In the genomic region with DNA sequence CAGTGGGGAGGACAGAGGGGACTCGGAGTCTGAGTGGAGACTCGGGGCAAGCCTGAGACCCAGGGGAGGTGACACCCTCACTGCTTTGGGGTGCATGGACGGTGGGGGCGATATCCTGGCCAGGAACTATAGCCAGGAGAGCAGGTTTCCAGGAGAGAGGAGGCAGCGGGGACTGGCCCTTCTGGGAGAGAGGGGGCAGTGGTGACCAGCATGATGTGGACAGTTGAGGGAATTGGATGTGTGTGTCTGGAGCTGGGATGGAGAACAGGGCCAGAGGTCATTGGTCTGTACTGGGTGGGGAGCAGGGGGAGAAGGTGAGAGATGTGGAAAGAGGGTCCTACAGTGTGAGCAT, we compare ENCODE assay signal across 24 cellular contexts.
A peak's percentile ranks its signal among the peaks of the same experiment; 100 is the strongest.
DNase-seq lines count a peak whose midpoint lies in the region; ATAC-seq and TF ChIP-seq lines count a peak whose summit lies in the region.
"Had no signal": no experiment of that assay in that cellular context is flagged by ENCODE, and none has a peak within 500 bp of the region (broad histone marks: within the 10 kb centered on the region; RNA-seq: fewer than 3 reads in every experiment).

No MANE protein-coding gene starts in this region.

- H3K4me1 ChIP-seq in neural progenitor cell = no peaks in the 10 kb centered on the region
- peaks cover 7% of the 10 kb centered on the region for H3K4me1 ChIP-seq in suprapubic skin
- H3K4me1 ChIP-seq in psoas muscle = no peaks in the 10 kb centered on the region

- H3K36me3 Mint-ChIP-seq in neural progenitor cell = no peaks in the 10 kb centered on the region

- H3K9ac ChIP-seq in neural progenitor cell = no peak overlapping the region
- H3K9ac ChIP-seq: GM23248 had no signal

- no peak overlapping the region for H2AFZ ChIP-seq in neural progenitor cell (replicated peaks)
- H2AFZ ChIP-seq: GM23248 had no signal

- ATAC-seq in left ventricle myocardium superior (no peak), psoas muscle (no peak), GM21717 (IDR thresholded peaks at IDR 0.05; ENCODE audit: unreplicated experiment) (no peak)
- ATAC-seq: K562, PC-3, Right ventricle myocardium inferior had no signal

- peaks cover 8% of the 10 kb centered on the region for H3K4me1 Mint-ChIP-seq in neural progenitor cell

- no peaks in the 10 kb centered on the region for H3K27me3 ChIP-seq in neural progenitor cell
- no peaks in the 10 kb centered on the region for H3K27me3 ChIP-seq in suprapubic skin
- H3K27me3 ChIP-seq in psoas muscle (ENCODE audit: insufficient read depth in 3 of 3, low read length in 2 of 3) = no peaks in the 10 kb centered on the region
- H3K27me3 ChIP-seq: SJCRH30 had no signal

- H3K9me3 ChIP-seq in neural progenitor cell (ENCODE audit: low read depth) (no peaks in the 10 kb centered on the region), suprapubic skin (no peaks in the 10 kb centered on the region), psoas muscle (no peaks in the 10 kb centered on the region)
- H3K9me3 ChIP-seq: SJCRH30 had no signal

- no peak for TF ChIP-seq POLR2A in suprapubic skin (IDR thresholded peaks at IDR 0.05)

- WGBS in suprapubic skin = 82% methylated on average over 5 of the region's 5 CpGs
- 76 to 79% (median 78%) methylated on average over 5 of the region's 5 CpGs for WGBS in psoas muscle, 3 donors

- no peak for TF ChIP-seq CTCF in neural progenitor cell (IDR thresholded peaks at IDR 0.05)
- TF ChIP-seq CTCF in suprapubic skin (IDR thresholded peaks at IDR 0.05) = no peak
- no peak for TF ChIP-seq CTCF in psoas muscle (IDR thresholded peaks at IDR 0.05)

- TF ChIP-seq EP300 in suprapubic skin (IDR thresholded peaks at IDR 0.05) = no peak

- H3K79me2 ChIP-seq in neural progenitor cell (ENCODE audit: low read depth) = no peaks in the 10 kb centered on the region

- H3K4me3 Mint-ChIP-seq in neural progenitor cell = no peak overlapping the region

- no peaks in the 10 kb centered on the region for H3F3A ChIP-seq in neural progenitor cell (ENCODE audit: low read depth)

- no peak overlapping the region for H3K4me2 ChIP-seq in neural progenitor cell

- H3K27ac Mint-ChIP-seq in neural progenitor cell = peak overlapping the region; percentile 25

- intact Hi-C loops in cardiac septum (cut with DNase I) (no loop called here), left ventricle myocardium superior (cut with micrococcal nuclease) (no loop called here), psoas muscle (cut with DNase I) (no loop called here)

- H3K27ac ChIP-seq in neural progenitor cell (no peak overlapping the region), suprapubic skin (no peak overlapping the region), psoas muscle (no peak overlapping the region)
- H3K27ac ChIP-seq: GM23248, SJCRH30 had no signal

- peaks cover 9% of the 10 kb centered on the region for H3K9me3 Mint-ChIP-seq in neural progenitor cell

- H3K27me3 Mint-ChIP-seq in neural progenitor cell (ENCODE audit: insufficient read depth, low read depth) = peaks cover 6% of the 10 kb centered on the region

- H3K4me3 ChIP-seq in neural progenitor cell = no peak overlapping the region
- H3K4me3 ChIP-seq in suprapubic skin = no peak overlapping the region
- no peak overlapping the region for H3K4me3 ChIP-seq in psoas muscle
- H3K4me3 ChIP-seq: GM23248, K562, SJCRH30 had no signal

- H4K20me1 ChIP-seq in neural progenitor cell (ENCODE audit: low read depth) = no peaks in the 10 kb centered on the region

- H3K36me3 ChIP-seq in neural progenitor cell (no peaks in the 10 kb centered on the region), suprapubic skin (no peaks in the 10 kb centered on the region), psoas muscle (ENCODE audit: insufficient read depth in 1 of 2, low read depth in 1 of 2) (no peaks in the 10 kb centered on the region)
- H3K36me3 ChIP-seq: SJCRH30 had no signal

- DNase-seq in cardiac septum (ENCODE audit: low spot score) = peak; percentile 58
- no peak for DNase-seq in left ventricle myocardium superior
- DNase-seq in neural progenitor cell (ENCODE audit: low spot score) = no peak
- peak; percentile 41 to 44 for DNase-seq in suprapubic skin (ENCODE audit: low spot score in 2 of 2)
- no peak for DNase-seq in psoas muscle
- no peak for DNase-seq in AG08396 (ENCODE audit: low spot score)
- no peak for DNase-seq in RPMI8226
- DNase-seq: 8988T, ACHN, Calu3, DMS79 treated with DMSO at 0.1 percent for 48 hours, GM23248, Kasumi-1, NCI-H1105, NCI-H1436 treated with DMSO at 0.1 percent for 48 hours, NCI-H187 treated with DMSO at 0.1 percent for 48 hours, NCI-H446, NCI-H524 treated with DMSO at 0.1 percent for 48 hours, NCI-H774, PC-3, SJCRH30 had no signal

Comparison
In these comparisons a context has a peak if more than half of its experiments do, and no peak if none do; other contexts are left out.
1. DNase-seq: peak in cardiac septum (single experiment) and suprapubic skin (2 of 2); none in left ventricle myocardium superior (single experiment), neural progenitor cell (single experiment), psoas muscle (0 of 2), AG08396 (single experiment) and RPMI8226 (single experiment).